In genomic region chr1:7561331-7561921, GRCh38 we compare ENCODE assay signal across 9 cellular contexts.
DNase-seq lines count a peak whose midpoint lies in the region; ATAC-seq, FAIRE-seq and TF ChIP-seq lines count a peak whose summit lies in the region.
"Had no signal": no experiment of that assay in that cellular context is flagged by ENCODE, and none has a peak within 500 bp of the region (broad histone marks: within the 10 kb centered on the region; RNA-seq: fewer than 3 reads in every experiment).

No MANE protein-coding gene starts in this region.

- H3K4me3 Mint-ChIP-seq in mesothelial cell of epicardium, result no peak overlapping the region

- peak; percentile 49 for TF ChIP-seq CTCF in HFF-Myc (IDR thresholded peaks at IDR 0.05; ENCODE audit: low read depth, low read length, missing control alignments)
- peak; percentile 31 to 38 (median 31); a peak in 5 of 6 replicates for TF ChIP-seq CTCF in GM12878 (IDR thresholded peaks at IDR 0.05 in 2 of 3, conservative IDR thresholded peaks at IDR 0.05 in 1 of 3; ENCODE audit: control insufficient read depth in 2 of 3, extremely low read depth in 1 of 3, insufficient read depth in 1 of 3, low read depth in 3 of 3, low read length in 3 of 3)
- peak; percentile 17 for TF ChIP-seq CTCF in mesothelial cell of epicardium (IDR thresholded peaks at IDR 0.05; ENCODE audit: unreplicated experiment)
- TF ChIP-seq CTCF in prostate gland (IDR thresholded peaks at IDR 0.05), result no peak

- H3K9ac ChIP-seq in GM12878 (ENCODE audit: control insufficient read depth, insufficient read depth, low read length), result no peak overlapping the region

- no peaks in the 10 kb centered on the region for H3K4me1 ChIP-seq in GM12878 (ENCODE audit: control insufficient read depth, insufficient read depth, low read length)
- H3K4me1 ChIP-seq in prostate gland (replicated peaks), result no peaks in the 10 kb centered on the region

- no peak for TF ChIP-seq EP300 in GM12878 (IDR thresholded peaks at IDR 0.05; ENCODE audit: borderline replicate concordance in 1 of 2, control insufficient read depth in 1 of 2, low read depth in 2 of 2, low read length in 2 of 2)

- RAD21 ChIA-PET in GM12878 (lab: Charles Lee; ENCODE audit: unreplicated experiment), result no interaction called here

- FAIRE-seq in GM12878 (lab: Jason Lieb, UNC), result no peak
- FAIRE-seq: endometrium had no signal

- BruUV-seq in GM12878 (replicated peaks; lab: Mats Ljungman, UMichigan), result no TSS peak

- no peaks in the 10 kb centered on the region for H3K36me3 Mint-ChIP-seq in mesothelial cell of epicardium

- no peak overlapping the region for H3K4me2 ChIP-seq in GM12878 (ENCODE audit: control insufficient read depth, insufficient read depth)

- H3K36me3 ChIP-seq in GM12878 (ENCODE audit: control insufficient read depth in 2 of 2, insufficient read depth in 2 of 2, low read length in 1 of 2) (no peaks in the 10 kb centered on the region), prostate gland (no peaks in the 10 kb centered on the region)
- H3K36me3 ChIP-seq: neutrophil had no signal

- DNase-seq in Daoy (ENCODE audit: low read depth) (peak; percentile 58), HFF-Myc (ENCODE audit: extremely low read depth, low read depth) (no peak), GM12878 (ENCODE audit: low read depth, low spot score) (no peak), mesothelial cell of epicardium (ENCODE audit: low spot score in 2 of 2, unreplicated experiment in 2 of 2) (peak in 1 of 2 experiments; percentile 48), prostate gland (ENCODE audit: low spot score) (no peak), DMS114 treated with DMSO at 0.1 percent for 48 hours (lab: John Stamatoyannopoulos, UW; ENCODE audit: unreplicated experiment) (no peak)

- no peaks in the 10 kb centered on the region for H3K9me3 ChIP-seq in GM12878 (replicated peaks; ENCODE audit: control insufficient read depth, insufficient read depth, low read length)
- no peaks in the 10 kb centered on the region for H3K9me3 ChIP-seq in prostate gland
- H3K9me3 ChIP-seq: neutrophil had no signal

- no peaks in the 10 kb centered on the region for H4K20me1 ChIP-seq in GM12878 (ENCODE audit: control insufficient read depth, insufficient read depth)

- 29% methylated on average over 16 of the region's 16 CpGs for WGBS in GM12878 (ENCODE audit: insufficient coverage, insufficient replicate concordance, low lambda C conversion rate, missing lambda C conversion rate)
- WGBS in prostate gland, result 84% methylated on average over 16 of the region's 16 CpGs

- CTCF ChIA-PET in GM12878 (lab: Yijun Ruan, JAX), result interaction anchor here (0.8 kb wide), 1 partner anchor 13 kb away, joined by 3 read pairs; no protein-coding TSS in a partner anchor

- intact Hi-C loops in GM12878 (cut with micrococcal nuclease; ENCODE audit: unreplicated experiment) (no loop called here), prostate gland (cut with DNase I) (no loop called here)

- H3K27ac ChIP-seq in GM12878 (ENCODE audit: control insufficient read depth, insufficient read depth), result no peak overlapping the region
- no peak overlapping the region for H3K27ac ChIP-seq in prostate gland
- H3K27ac ChIP-seq: neutrophil had no signal

- no peaks in the 10 kb centered on the region for H3K9me3 Mint-ChIP-seq in mesothelial cell of epicardium

- TF ChIP-seq POLR2A in GM12878 (IDR thresholded peaks at IDR 0.05; ENCODE audit: low read depth, low read length) (no peak), prostate gland (IDR thresholded peaks at IDR 0.05) (no peak)

- H3K4me3 ChIP-seq in HFF-Myc (replicated peaks; ENCODE audit: low read depth, low read length) (no peak overlapping the region), GM12878 (no peak overlapping the region), prostate gland (no peak overlapping the region)

- H3K79me2 ChIP-seq in GM12878 (ENCODE audit: control insufficient read depth, insufficient read depth, low read length), result no peaks in the 10 kb centered on the region

- in situ Hi-C loops in GM12878 (cut with MboI), result no loop called here

- H3K27ac Mint-ChIP-seq in mesothelial cell of epicardium, result no peak overlapping the region

- POLR2A ChIA-PET in GM12878 (lab: Charles Lee), result no interaction called here

- peak; percentile 76 for ATAC-seq in GM12878
- ATAC-seq in GM19035 (IDR thresholded peaks at IDR 0.05; ENCODE audit: unreplicated experiment), result no peak

- TF ChIP-seq RAD21 in GM12878 (IDR thresholded peaks at IDR 0.05; ENCODE audit: insufficient read depth, low read depth, low read length), result no peak

- SMC1A ChIA-PET in GM12878 (lab: Charles Lee; ENCODE audit: uncharacterized antibody, unreplicated experiment), result no interaction called here

- no peak overlapping the region for H2AFZ ChIP-seq in GM12878 (ENCODE audit: control insufficient read depth, low read depth, low read length)

- H3K4me1 Mint-ChIP-seq in mesothelial cell of epicardium, result peaks cover 21% of the 10 kb centered on the region

- H3K27me3 Mint-ChIP-seq in mesothelial cell of epicardium (ENCODE audit: low read depth), result peaks cover under 1% of the 10 kb centered on the region

- H3K27me3 ChIP-seq in GM12878 (replicated peaks in 1 of 2; ENCODE audit: control insufficient read depth in 2 of 2, insufficient read depth in 2 of 2, low read length in 1 of 2) (no peaks in the 10 kb centered on the region; a peak in 1 of 4 replicates), prostate gland (replicated peaks; ENCODE audit: insufficient read depth) (no peaks in the 10 kb centered on the region)
- H3K27me3 ChIP-seq: neutrophil had no signal

TF ChIP-seq in GM12878, 131 proteins besides CTCF, POLR2A, EP300 and RAD21 (continues in another document):
- no peak for TF ChIP-seq ETV6 (conservative IDR thresholded peaks at IDR 0.05 in 1 of 2, IDR thresholded peaks at IDR 0.05 in 1 of 2; ENCODE audit: borderline replicate concordance in 1 of 2, low read depth in 1 of 2)
- no peak for TF ChIP-seq ESRRA (IDR thresholded peaks at IDR 0.05; ENCODE audit: low read length)
- no peak for TF ChIP-seq POU2F2 (IDR thresholded peaks at IDR 0.05; ENCODE audit: borderline replicate concordance, low read depth, low read length)
- TF ChIP-seq STAT3 (IDR thresholded peaks at IDR 0.05; ENCODE audit: low read depth, low read length), result no peak
- TF ChIP-seq RBBP5 (conservative IDR thresholded peaks at IDR 0.05), result no peak
- TF ChIP-seq, protein P1, sequence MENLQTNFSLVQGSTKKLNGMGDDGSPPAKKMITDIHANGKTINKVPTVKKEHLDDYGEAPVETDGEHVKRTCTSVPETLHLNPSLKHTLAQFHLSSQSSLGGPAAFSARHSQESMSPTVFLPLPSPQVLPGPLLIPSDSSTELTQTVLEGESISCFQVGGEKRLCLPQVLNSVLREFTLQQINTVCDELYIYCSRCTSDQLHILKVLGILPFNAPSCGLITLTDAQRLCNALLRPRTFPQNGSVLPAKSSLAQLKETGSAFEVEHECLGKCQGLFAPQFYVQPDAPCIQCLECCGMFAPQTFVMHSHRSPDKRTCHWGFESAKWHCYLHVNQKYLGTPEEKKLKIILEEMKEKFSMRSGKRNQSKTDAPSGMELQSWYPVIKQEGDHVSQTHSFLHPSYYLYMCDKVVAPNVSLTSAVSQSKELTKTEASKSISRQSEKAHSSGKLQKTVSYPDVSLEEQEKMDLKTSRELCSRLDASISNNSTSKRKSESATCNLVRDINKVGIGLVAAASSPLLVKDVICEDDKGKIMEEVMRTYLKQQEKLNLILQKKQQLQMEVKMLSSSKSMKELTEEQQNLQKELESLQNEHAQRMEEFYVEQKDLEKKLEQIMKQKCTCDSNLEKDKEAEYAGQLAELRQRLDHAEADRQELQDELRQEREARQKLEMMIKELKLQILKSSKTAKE (IDR thresholded peaks at IDR 0.05; ENCODE audit: low read depth, poor library complexity, severe bottlenecking), result no peak
- no peak for TF ChIP-seq FOXK2 (IDR thresholded peaks at IDR 0.05)
- TF ChIP-seq PAX5 (IDR thresholded peaks at IDR 0.05; ENCODE audit: borderline replicate concordance, low read depth, low read length), result no peak
- TF ChIP-seq, protein P2, sequence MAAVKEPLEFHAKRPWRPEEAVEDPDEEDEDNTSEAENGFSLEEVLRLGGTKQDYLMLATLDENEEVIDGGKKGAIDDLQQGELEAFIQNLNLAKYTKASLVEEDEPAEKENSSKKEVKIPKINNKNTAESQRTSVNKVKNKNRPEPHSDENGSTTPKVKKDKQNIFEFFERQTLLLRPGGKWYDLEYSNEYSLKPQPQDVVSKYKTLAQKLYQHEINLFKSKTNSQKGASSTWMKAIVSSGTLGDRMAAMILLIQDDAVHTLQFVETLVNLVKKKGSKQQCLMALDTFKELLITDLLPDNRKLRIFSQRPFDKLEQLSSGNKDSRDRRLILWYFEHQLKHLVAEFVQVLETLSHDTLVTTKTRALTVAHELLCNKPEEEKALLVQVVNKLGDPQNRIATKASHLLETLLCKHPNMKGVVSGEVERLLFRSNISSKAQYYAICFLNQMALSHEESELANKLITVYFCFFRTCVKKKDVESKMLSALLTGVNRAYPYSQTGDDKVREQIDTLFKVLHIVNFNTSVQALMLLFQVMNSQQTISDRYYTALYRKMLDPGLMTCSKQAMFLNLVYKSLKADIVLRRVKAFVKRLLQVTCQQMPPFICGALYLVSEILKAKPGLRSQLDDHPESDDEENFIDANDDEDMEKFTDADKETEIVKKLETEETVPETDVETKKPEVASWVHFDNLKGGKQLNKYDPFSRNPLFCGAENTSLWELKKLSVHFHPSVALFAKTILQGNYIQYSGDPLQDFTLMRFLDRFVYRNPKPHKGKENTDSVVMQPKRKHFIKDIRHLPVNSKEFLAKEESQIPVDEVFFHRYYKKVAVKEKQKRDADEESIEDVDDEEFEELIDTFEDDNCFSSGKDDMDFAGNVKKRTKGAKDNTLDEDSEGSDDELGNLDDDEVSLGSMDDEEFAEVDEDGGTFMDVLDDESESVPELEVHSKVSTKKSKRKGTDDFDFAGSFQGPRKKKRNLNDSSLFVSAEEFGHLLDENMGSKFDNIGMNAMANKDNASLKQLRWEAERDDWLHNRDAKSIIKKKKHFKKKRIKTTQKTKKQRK (IDR thresholded peaks at IDR 0.05; ENCODE audit: low read depth, low read length), result no peak
- TF ChIP-seq HDAC2 (IDR thresholded peaks at IDR 0.05), result no peak
- no peak for TF ChIP-seq EED (IDR thresholded peaks at IDR 0.05; ENCODE audit: low read depth)
- TF ChIP-seq GATAD2B (conservative IDR thresholded peaks at IDR 0.05; ENCODE audit: low read depth), result no peak
- no peak for TF ChIP-seq SIN3A (IDR thresholded peaks at IDR 0.05; ENCODE audit: low read depth, low read length)
- no peak for TF ChIP-seq NFYA (IDR thresholded peaks at IDR 0.05; ENCODE audit: borderline replicate concordance, low read depth, low read length)
- no peak for TF ChIP-seq CHD1 (IDR thresholded peaks at IDR 0.05; ENCODE audit: low read depth, low read length)

Comparison
In these comparisons a context has a peak if more than half of its experiments do, and no peak if none do; other contexts are left out.
1. CTCF ChIP-seq: peak in HFF-Myc (single experiment), GM12878 (3 of 3) and mesothelial cell of epicardium (single experiment); none in prostate gland (0 of 4).